Comparison of ENCODE assay signal across 1 cellular context in the genomic region with DNA sequence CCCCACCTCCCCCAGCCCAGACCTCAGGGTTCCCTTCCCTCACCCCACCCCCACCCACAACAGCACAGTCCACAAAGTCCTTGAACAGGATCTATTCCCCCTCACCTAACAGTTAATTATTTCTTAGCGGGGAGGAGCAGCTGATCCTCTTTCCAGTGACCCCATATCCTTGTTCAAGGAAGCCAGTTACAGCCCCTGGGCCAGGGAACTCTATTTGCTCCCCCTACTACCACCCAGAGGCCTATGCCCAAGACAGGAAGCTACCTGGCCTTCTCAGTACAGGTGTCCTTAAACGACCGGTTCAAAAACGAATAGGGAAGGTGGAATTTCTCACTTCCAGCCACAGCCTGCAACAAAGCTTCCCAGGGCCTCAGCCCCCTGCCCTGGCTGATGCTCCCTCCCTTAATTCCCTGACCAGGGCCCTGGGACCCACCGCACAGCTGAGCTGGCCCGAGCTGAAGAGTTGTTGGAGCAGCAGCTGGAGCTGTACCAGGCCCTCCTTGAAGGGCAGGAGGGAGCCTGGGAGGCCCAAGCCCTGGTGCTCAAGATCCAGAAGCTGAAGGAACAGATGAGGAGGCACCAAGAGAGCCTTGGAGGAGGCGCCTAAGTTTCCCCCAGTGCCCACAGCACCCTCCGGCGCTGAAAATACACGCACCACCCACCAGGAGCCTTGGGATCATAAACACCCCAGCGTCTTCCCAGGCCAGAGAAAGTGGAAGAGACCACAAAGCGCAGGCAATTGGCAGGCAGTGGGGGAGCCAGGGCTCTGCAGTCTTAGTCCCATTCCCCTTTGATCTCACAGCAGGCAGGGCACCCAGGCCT.
TF ChIP-seq lines count a peak whose summit lies in the region.

No MANE protein-coding gene starts in this region.

TF ChIP-seq in H1, 55 proteins besides CTCF, POLR2A, EP300 and RAD21:
- no peak for TF ChIP-seq SAP30 (IDR thresholded peaks at IDR 0.05; ENCODE audit: insufficient read depth, insufficient replicate concordance, low read length)
- TF ChIP-seq, protein P1, sequence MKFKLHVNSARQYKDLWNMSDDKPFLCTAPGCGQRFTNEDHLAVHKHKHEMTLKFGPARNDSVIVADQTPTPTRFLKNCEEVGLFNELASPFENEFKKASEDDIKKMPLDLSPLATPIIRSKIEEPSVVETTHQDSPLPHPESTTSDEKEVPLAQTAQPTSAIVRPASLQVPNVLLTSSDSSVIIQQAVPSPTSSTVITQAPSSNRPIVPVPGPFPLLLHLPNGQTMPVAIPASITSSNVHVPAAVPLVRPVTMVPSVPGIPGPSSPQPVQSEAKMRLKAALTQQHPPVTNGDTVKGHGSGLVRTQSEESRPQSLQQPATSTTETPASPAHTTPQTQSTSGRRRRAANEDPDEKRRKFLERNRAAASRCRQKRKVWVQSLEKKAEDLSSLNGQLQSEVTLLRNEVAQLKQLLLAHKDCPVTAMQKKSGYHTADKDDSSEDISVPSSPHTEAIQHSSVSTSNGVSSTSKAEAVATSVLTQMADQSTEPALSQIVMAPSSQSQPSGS (IDR thresholded peaks at IDR 0.05; ENCODE audit: low read length), result peak; percentile 50; the same call in 1 of the 2 replicates
